Comparison of ENCODE assay signal across 8 cellular contexts in genomic region chr3:123067689-123068226, GRCh38. TPM values are rescaled to one million over a fixed set of nuclear protein-coding genes. Genes with fewer than 3 reads are reported as not detected.
DNase-seq lines count a peak whose midpoint lies in the region; ATAC-seq lines count a peak whose summit lies in the region.

No MANE protein-coding gene starts in this region.

- H3K27ac ChIP-seq in iPS DF 6.9 (ENCODE audit: low read length), result no peak overlapping the region

- H3K9me3 ChIP-seq in iPS DF 6.9 (ENCODE audit: control insufficient read depth, insufficient read depth, low read length), result no peaks in the 10 kb centered on the region

- peaks cover 32% of the 10 kb centered on the region for H3K4me1 Mint-ChIP-seq in activated naive CD4-positive, alpha-beta T cell treated with anti-CD3 and anti-CD28 coated beads, Interleukin-2, amount 50 U/mL, for 24 hours
- peaks cover 52% of the 10 kb centered on the region for H3K4me1 Mint-ChIP-seq in activated CD8-positive, alpha-beta T cell treated with anti-CD3 and anti-CD28 coated beads, Interleukin-2, amount 10 ng/mL, durations not matched to agents 7 days and 5 days (ENCODE audit: low read depth)
- H3K4me1 Mint-ChIP-seq in stimulated activated naive B cell treated with anti-CD40 and anti-IgM and Interleukin-4, amounts not matched to agents 10 μg/mL and 1 μg/mL and 100 μg/mL, for 72 hours, result peaks cover 20 to 32% of the 10 kb centered on the region in 2 donors

- peaks cover 4% of the 10 kb centered on the region for H3K36me3 Mint-ChIP-seq in activated naive CD4-positive, alpha-beta T cell treated with anti-CD3 and anti-CD28 coated beads, Interleukin-2, amount 50 U/mL, for 24 hours
- H3K36me3 Mint-ChIP-seq in activated CD8-positive, alpha-beta T cell treated with anti-CD3 and anti-CD28 coated beads, Interleukin-2, amount 10 ng/mL, durations not matched to agents 7 days and 5 days (ENCODE audit: low read depth), result no peaks in the 10 kb centered on the region
- peaks cover 5 to 8% of the 10 kb centered on the region in 2 donors for H3K36me3 Mint-ChIP-seq in stimulated activated naive B cell treated with anti-CD40 and anti-IgM and Interleukin-4, amounts not matched to agents 10 μg/mL and 1 μg/mL and 100 μg/mL, for 72 hours

- POLR2A ChIA-PET in activated CD8-positive, alpha-beta T cell treated with anti-CD3 and anti-CD28 coated beads, Interleukin-2, amount 10 ng/mL, durations not matched to agents 7 days and 5 days (lab: Charles Lee), result no interaction called here

- no peak for DNase-seq in activated naive CD4-positive, alpha-beta T cell treated with Interleukin-2 at 50 U/mL for 16 hours
- DNase-seq in activated CD8-positive, alpha-beta T cell treated with anti-CD3 and anti-CD28 coated beads, Interleukin-2, amount 10 ng/mL, durations not matched to agents 7 days and 5 days, result no peak
- no peak for DNase-seq in iPS DF 6.9 (ENCODE audit: low read depth, low spot score)
- DNase-seq in stimulated activated naive B cell treated with anti-CD40 and anti-IgM and Interleukin-4, amounts not matched to agents 10 μg/mL and 1 μg/mL and 100 μg/mL, for 72 hours, result no peak
- DNase-seq in NCI-H187 treated with DMSO at 0.1 percent for 48 hours (lab: John Stamatoyannopoulos, UW), result no peak
- DNase-seq in middle frontal gyrus (ENCODE audit: extremely low spot score, low spot score), result no peak

- peak; percentile 25 for ATAC-seq in HG03175 (IDR thresholded peaks at IDR 0.05; ENCODE audit: unreplicated experiment)
- peak; percentile 44 for ATAC-seq in activated CD8-positive, alpha-beta T cell treated with anti-CD3 and anti-CD28 coated beads, Interleukin-2, amount 10 ng/mL, durations not matched to agents 7 days and 5 days
- ATAC-seq in stimulated activated naive B cell treated with anti-CD40 and anti-IgM and Interleukin-4, amounts not matched to agents 10 μg/mL and 1 μg/mL and 100 μg/mL, for 72 hours (replicated peaks), result peak; percentile 55 to 61

- H3K4me3 ChIP-seq in iPS DF 6.9 (ENCODE audit: low read length), result peak overlapping the region; percentile 90

- H3K4me3 Mint-ChIP-seq in activated naive CD4-positive, alpha-beta T cell treated with anti-CD3 and anti-CD28 coated beads, Interleukin-2, amount 50 U/mL, for 24 hours, result peak overlapping the region; percentile 97
- H3K4me3 Mint-ChIP-seq in activated CD8-positive, alpha-beta T cell treated with anti-CD3 and anti-CD28 coated beads, Interleukin-2, amount 10 ng/mL, durations not matched to agents 7 days and 5 days, result peak overlapping the region; percentile 72
- peak overlapping the region; percentile 83 to 89 for H3K4me3 Mint-ChIP-seq in stimulated activated naive B cell treated with anti-CD40 and anti-IgM and Interleukin-4, amounts not matched to agents 10 μg/mL and 1 μg/mL and 100 μg/mL, for 72 hours

- no peaks in the 10 kb centered on the region for H3K9me3 Mint-ChIP-seq in activated naive CD4-positive, alpha-beta T cell treated with anti-CD3 and anti-CD28 coated beads, Interleukin-2, amount 50 U/mL, for 24 hours
- H3K9me3 Mint-ChIP-seq in activated CD8-positive, alpha-beta T cell treated with anti-CD3 and anti-CD28 coated beads, Interleukin-2, amount 10 ng/mL, durations not matched to agents 7 days and 5 days (ENCODE audit: insufficient read depth), result no peaks in the 10 kb centered on the region
- H3K9me3 Mint-ChIP-seq in stimulated activated naive B cell treated with anti-CD40 and anti-IgM and Interleukin-4, amounts not matched to agents 10 μg/mL and 1 μg/mL and 100 μg/mL, for 72 hours, result no peaks in the 10 kb centered on the region

- no peaks in the 10 kb centered on the region for H3K36me3 ChIP-seq in iPS DF 6.9 (ENCODE audit: control insufficient read depth, insufficient read depth, low read length)

- peaks cover 8% of the 10 kb centered on the region; the same call in 1 of the 2 replicates for H3K4me1 ChIP-seq in iPS DF 6.9 (ENCODE audit: control insufficient read depth, insufficient read depth, low read length)

- peak overlapping the region; percentile 79 for H3K27ac Mint-ChIP-seq in activated naive CD4-positive, alpha-beta T cell treated with anti-CD3 and anti-CD28 coated beads, Interleukin-2, amount 50 U/mL, for 24 hours
- no peak overlapping the region for H3K27ac Mint-ChIP-seq in activated CD8-positive, alpha-beta T cell treated with anti-CD3 and anti-CD28 coated beads, Interleukin-2, amount 10 ng/mL, durations not matched to agents 7 days and 5 days
- peak overlapping the region; percentile 86 for H3K27ac Mint-ChIP-seq in stimulated activated naive B cell treated with anti-CD40 and anti-IgM and Interleukin-4, amounts not matched to agents 10 μg/mL and 1 μg/mL and 100 μg/mL, for 72 hours

- H3K27me3 ChIP-seq in iPS DF 6.9 (ENCODE audit: control insufficient read depth, insufficient read depth, low read length), result no peaks in the 10 kb centered on the region; the same call in 1 of the 2 replicates

- CTCF ChIA-PET in activated CD8-positive, alpha-beta T cell treated with anti-CD3 and anti-CD28 coated beads, Interleukin-2, amount 10 ng/mL, durations not matched to agents 7 days and 5 days (lab: Charles Lee), result interaction anchor here (1.0 to 1.5 kb wide), 5 partner anchors 9 to 191 kb away, joined by 3 to 5 read pairs (median 4); no protein-coding TSS in a partner anchor

- no CpG with 5 or more reads among the region's 18 CpGs for WGBS in iPS DF 6.9 (ENCODE audit: insufficient coverage, insufficient read length)

- no peaks in the 10 kb centered on the region for H3K27me3 Mint-ChIP-seq in activated naive CD4-positive, alpha-beta T cell treated with anti-CD3 and anti-CD28 coated beads, Interleukin-2, amount 50 U/mL, for 24 hours
- peaks cover 10% of the 10 kb centered on the region for H3K27me3 Mint-ChIP-seq in activated CD8-positive, alpha-beta T cell treated with anti-CD3 and anti-CD28 coated beads, Interleukin-2, amount 10 ng/mL, durations not matched to agents 7 days and 5 days (ENCODE audit: low read depth)
- peaks cover 7 to 8% of the 10 kb centered on the region in 2 donors for H3K27me3 Mint-ChIP-seq in stimulated activated naive B cell treated with anti-CD40 and anti-IgM and Interleukin-4, amounts not matched to agents 10 μg/mL and 1 μg/mL and 100 μg/mL, for 72 hours

RNA-seq across cellular contexts. Expression of gene PDIA5, which starts 0.9 kb away (rescaled TPM):
- total RNA-seq in activated CD8-positive, alpha-beta T cell treated with anti-CD3 and anti-CD28 coated beads, Interleukin-2, amount 10 ng/mL, durations not matched to agents 7 days and 5 days, result 10 to 100 TPM in 1 of 2 experiments, 1 to 10 TPM in 1; 8.8 to 11.4 TPM

RNA-seq across cellular contexts. Expression of gene SEMA5B, which starts 40.2 kb away (rescaled TPM):
- total RNA-seq in activated CD8-positive, alpha-beta T cell treated with anti-CD3 and anti-CD28 coated beads, Interleukin-2, amount 10 ng/mL, durations not matched to agents 7 days and 5 days, result not detected
